In the genomic region with DNA sequence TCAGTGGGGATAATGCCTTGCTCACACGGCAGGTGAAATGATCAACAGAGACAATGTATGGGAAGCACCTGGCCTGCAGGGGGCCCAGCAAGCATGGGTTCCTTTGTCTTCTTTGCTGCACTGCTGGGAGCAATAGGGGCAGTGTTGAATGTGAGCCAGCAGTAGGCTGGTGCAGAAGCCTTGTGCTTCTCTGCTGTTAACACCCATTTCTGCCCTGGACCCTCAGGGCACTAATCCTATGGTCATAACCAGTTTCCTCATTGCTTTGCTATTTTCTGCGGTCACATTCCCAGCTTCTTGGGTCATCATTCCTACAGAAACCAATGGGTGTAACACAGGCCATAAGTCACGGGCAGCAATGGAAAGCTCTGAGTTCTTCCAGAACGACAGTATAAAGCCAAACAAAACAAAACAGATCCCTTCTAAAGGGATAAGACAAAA, we compare ENCODE assay signal across 8 cellular contexts. TPM values are rescaled to one million over a fixed set of nuclear protein-coding genes. Genes with fewer than 3 reads are reported as not detected.
DNase-seq lines count a peak whose midpoint lies in the region; TF ChIP-seq lines count a peak whose summit lies in the region.

No MANE protein-coding gene starts in this region.

- H3K9me3 ChIP-seq in testis (no peaks in the 10 kb centered on the region), left ventricle myocardium inferior (replicated peaks) (no peaks in the 10 kb centered on the region)

- 52 to 62% methylated on average over 4 of the region's 4 CpGs for WGBS in testis, 2 donors

- intact Hi-C loops in testis (cut with DNase I; ENCODE audit: low total_unique reads): no loop called here
- intact Hi-C loops in left ventricle myocardium inferior (cut with micrococcal nuclease): no loop called here

- no peak overlapping the region for H3K4me3 ChIP-seq in fibroblast of mammary gland (ENCODE audit: control insufficient read depth, low read depth, low read length)
- H3K4me3 ChIP-seq in testis: no peak overlapping the region
- no peak overlapping the region for H3K4me3 ChIP-seq in left ventricle myocardium inferior

- H3K27me3 ChIP-seq in testis: no peaks in the 10 kb centered on the region
- H3K27me3 ChIP-seq in left ventricle myocardium inferior (ENCODE audit: low read depth): peaks cover 12% of the 10 kb centered on the region

- no peak for TF ChIP-seq POLR2A in testis (IDR thresholded peaks at IDR 0.05)

- DNase-seq in activated CD4-positive, alpha-beta T cell treated with anti-CD3 and anti-CD28 coated beads for 48 hours: peak; percentile 17
- DNase-seq in activated CD4-positive, alpha-beta T cell treated with anti-CD3 and anti-CD28 coated beads, Interleukin-2, amount 50 U/mL, for 4 hours: no peak
- DNase-seq in NCI-H69 (lab: John Stamatoyannopoulos, UW): peak; percentile 74
- DNase-seq in fibroblast of mammary gland (ENCODE audit: low read depth): peak; percentile 83
- peak; percentile 25 for DNase-seq in testis
- DNase-seq in AML-193 (lab: John Stamatoyannopoulos, UW): no peak
- DNase-seq in NCI-H2029 (lab: John Stamatoyannopoulos, UW): no peak
- no peak for DNase-seq in left ventricle myocardium inferior

- TF ChIP-seq CTCF in fibroblast of mammary gland (conservative IDR thresholded peaks at IDR 0.05; ENCODE audit: control insufficient read depth, insufficient read depth, low read depth, low read length) (peak; percentile 1), testis (IDR thresholded peaks at IDR 0.05) (no peak), left ventricle myocardium inferior (IDR thresholded peaks at IDR 0.05; ENCODE audit: borderline replicate concordance) (no peak)

- no peaks in the 10 kb centered on the region for H3K36me3 ChIP-seq in testis (ENCODE audit: low read depth, missing control alignments)
- no peaks in the 10 kb centered on the region for H3K36me3 ChIP-seq in left ventricle myocardium inferior

- H3K27ac ChIP-seq in testis: peak overlapping the region in 1 of 2 donors; percentile 19
- no peak overlapping the region for H3K27ac ChIP-seq in left ventricle myocardium inferior (replicated peaks)

- H3K4me1 ChIP-seq in testis (peaks cover 5% of the 10 kb centered on the region), left ventricle myocardium inferior (peaks cover 1% of the 10 kb centered on the region)

RNA-seq across cellular contexts. Expression of a gene that starts 10.9 kb away (rescaled TPM):
- 1 to 10 TPM in 1 of 2 donors, under 1 TPM in 1; 0.56 to 1.0 TPM for total RNA-seq in testis
- polyA plus RNA-seq in testis (ENCODE audit: insufficient read depth, low read depth, low replicate concordance): 2.1 TPM
- total RNA-seq in left ventricle myocardium inferior: not detected

RNA-seq across cellular contexts. Expression of a gene that starts 44.5 kb away (rescaled TPM):
- 10 to 100 TPM; 30.5 to 46.9 TPM for total RNA-seq in testis
- 14.8 TPM for polyA plus RNA-seq in testis (ENCODE audit: insufficient read depth, low read depth, low replicate concordance)
- 14.4 TPM for total RNA-seq in left ventricle myocardium inferior

Comparison
In these comparisons a context has a peak if more than half of its experiments do, and no peak if none do; other contexts are left out.
1. DNase-seq: peak in activated CD4-positive, alpha-beta T cell treated with anti-CD3 and anti-CD28 coated beads for 48 hours (single experiment), NCI-H69 (single experiment), fibroblast of mammary gland (single experiment) and testis (single experiment); none in activated CD4-positive, alpha-beta T cell treated with anti-CD3 and anti-CD28 coated beads, Interleukin-2, amount 50 U/mL, for 4 hours (0 of 2), AML-193 (0 of 2), NCI-H2029 (single experiment) and left ventricle myocardium inferior (single experiment).